ENCODE assay signal across 1 cellular context in genomic region chr16:86590501-86591144, GRCh38.
A peak's percentile ranks its signal among the peaks of the same experiment; 100 is the strongest.
TF ChIP-seq lines count a peak whose summit lies in the region.

No MANE protein-coding gene starts in this region.

TF ChIP-seq in HepG2, 621 proteins besides CTCF, POLR2A, EP300 and RAD21 (continues in another document):
- TF ChIP-seq TFDP1 (CRISPR knock-in tag; IDR thresholded peaks at IDR 0.05; ENCODE audit: borderline replicate concordance): no peak
- no peak for TF ChIP-seq KLF16 (CRISPR knock-in tag; IDR thresholded peaks at IDR 0.05)
- TF ChIP-seq SOX13 (IDR thresholded peaks at IDR 0.05): 0 out of 2 replicates have a peak, but pooled peaks have one; percentile 14
- TF ChIP-seq SOX13 (CRISPR knock-in tag; conservative IDR thresholded peaks at IDR 0.05 in 1 of 2, IDR thresholded peaks at IDR 0.05 in 1 of 2): peak in 1 of 2 experiments; percentile 58; a peak in 1 of 4 replicates
- no peak for TF ChIP-seq ZNF326 (CRISPR knock-in tag; IDR thresholded peaks at IDR 0.05; ENCODE audit: borderline replicate concordance)
- TF ChIP-seq ZNF235 (CRISPR knock-in tag; IDR thresholded peaks at IDR 0.05; ENCODE audit: borderline replicate concordance): no peak
- TF ChIP-seq SMAD9 (CRISPR knock-in tag; IDR thresholded peaks at IDR 0.05): no peak
- no peak for TF ChIP-seq SIN3A (IDR thresholded peaks at IDR 0.05; ENCODE audit: borderline replicate concordance, low read depth, low read length)
- TF ChIP-seq ZNF180 (CRISPR knock-in tag; IDR thresholded peaks at IDR 0.05; ENCODE audit: borderline replicate concordance, low read depth): no peak
- no peak for TF ChIP-seq ZNF607 (CRISPR knock-in tag; IDR thresholded peaks at IDR 0.05; ENCODE audit: borderline replicate concordance)
- TF ChIP-seq MBD4 (IDR thresholded peaks at IDR 0.05; ENCODE audit: borderline replicate concordance, low read length): no peak
- TF ChIP-seq DMAP1 (CRISPR knock-in tag; IDR thresholded peaks at IDR 0.05): no peak
- TF ChIP-seq RBAK (CRISPR knock-in tag; IDR thresholded peaks at IDR 0.05): no peak
- TF ChIP-seq PTBP1 (IDR thresholded peaks at IDR 0.05; ENCODE audit: low read depth, low read length, poor library complexity, severe bottlenecking): no peak
- no peak for TF ChIP-seq FOXO4 (CRISPR knock-in tag; conservative IDR thresholded peaks at IDR 0.05)
- no peak for TF ChIP-seq PAXIP1 (CRISPR knock-in tag; conservative IDR thresholded peaks at IDR 0.05)
- no peak for TF ChIP-seq ISL2 (CRISPR knock-in tag; IDR thresholded peaks at IDR 0.05)
- TF ChIP-seq CREBL2 (CRISPR knock-in tag; IDR thresholded peaks at IDR 0.05; ENCODE audit: borderline replicate concordance): no peak
- no peak for TF ChIP-seq CHCHD3 (CRISPR knock-in tag; IDR thresholded peaks at IDR 0.05)
- no peak for TF ChIP-seq U2AF2 (IDR thresholded peaks at IDR 0.05; ENCODE audit: low read depth, low read length)
- TF ChIP-seq ZBTB33 (CRISPR knock-in tag; IDR thresholded peaks at IDR 0.05): no peak
- no peak for TF ChIP-seq ARNTL (CRISPR knock-in tag; IDR thresholded peaks at IDR 0.05)
- TF ChIP-seq SOX6 (IDR thresholded peaks at IDR 0.05): no peak
- TF ChIP-seq SOX6 (CRISPR knock-in tag; IDR thresholded peaks at IDR 0.05): peak; percentile 43; the same call in 1 of the 2 replicates
- 0 out of 2 replicates have a peak, but pooled peaks have one; percentile 21 for TF ChIP-seq ARID5B (CRISPR knock-in tag; IDR thresholded peaks at IDR 0.05)
- TF ChIP-seq SOX5 (CRISPR knock-in tag; IDR thresholded peaks at IDR 0.05; ENCODE audit: borderline replicate concordance): peak; percentile 81
- no peak for TF ChIP-seq ETS1 (CRISPR knock-in tag; IDR thresholded peaks at IDR 0.05)
- no peak for TF ChIP-seq ZNF589 (CRISPR knock-in tag; conservative IDR thresholded peaks at IDR 0.05)
- TF ChIP-seq GABPB1 (CRISPR knock-in tag; IDR thresholded peaks at IDR 0.05): no peak
- no peak for TF ChIP-seq ZNF256 (CRISPR knock-in tag; conservative IDR thresholded peaks at IDR 0.05)
- no peak for TF ChIP-seq ZNF710 (CRISPR knock-in tag; IDR thresholded peaks at IDR 0.05; ENCODE audit: borderline replicate concordance)
- no peak for TF ChIP-seq ZNF407 (CRISPR knock-in tag; IDR thresholded peaks at IDR 0.05; ENCODE audit: not compliant biosample characterization)
